In the genomic region with DNA sequence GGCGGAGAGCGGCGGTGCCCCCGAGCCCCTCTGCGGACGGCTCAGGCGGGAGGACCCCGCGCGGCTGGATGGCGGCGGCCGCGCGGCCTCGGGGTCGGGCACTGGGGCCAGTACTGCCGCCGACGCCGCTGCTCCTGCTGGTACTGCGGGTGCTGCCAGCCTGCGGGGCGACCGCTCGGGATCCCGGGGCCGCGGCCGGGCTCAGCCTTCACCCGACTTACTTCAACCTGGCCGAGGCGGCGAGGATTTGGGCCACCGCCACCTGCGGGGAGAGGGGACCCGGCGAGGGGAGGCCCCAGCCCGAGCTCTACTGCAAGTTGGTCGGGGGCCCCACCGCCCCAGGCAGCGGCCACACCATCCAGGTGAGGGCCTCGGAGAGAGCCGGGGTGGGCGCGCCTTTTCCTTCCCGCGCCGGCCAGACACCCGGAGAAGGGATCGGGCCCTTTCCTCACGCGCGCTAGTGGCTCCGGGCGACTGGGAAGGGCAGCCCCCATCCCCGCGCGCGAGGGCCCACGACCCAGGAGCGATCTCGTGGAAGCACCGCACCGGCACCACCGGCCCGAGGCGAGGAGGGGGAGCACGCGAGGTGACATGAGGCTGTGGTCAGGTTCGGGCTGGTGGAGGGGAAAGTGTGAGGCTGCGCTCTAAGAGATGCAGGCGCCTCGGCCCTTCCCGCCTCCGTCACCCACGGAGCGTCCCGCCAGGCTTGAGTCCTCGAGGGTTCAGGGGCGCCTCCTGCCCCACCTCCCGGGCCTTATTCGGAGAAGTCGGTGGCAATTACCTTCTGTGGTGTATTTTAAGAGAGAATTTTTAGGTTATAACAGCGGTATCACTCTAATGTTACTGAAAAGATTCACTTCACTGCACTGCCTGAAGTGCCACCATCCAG, we compare ENCODE assay signal across 8 cellular contexts. TPM values are rescaled to one million over a fixed set of nuclear protein-coding genes. Genes with fewer than 3 reads are reported as not detected.
DNase-seq lines count a peak whose midpoint lies in the region; ATAC-seq and TF ChIP-seq lines count a peak whose summit lies in the region.

No MANE protein-coding gene starts in this region.

- DNase-seq in SJSA1 (ENCODE audit: low read depth in 1 of 2, low spot score in 2 of 2) (no peak), uterus (peak; percentile 26 to 31), erythroblast (lab: John Stamatoyannopoulos, UW) (no peak), mucosa of gallbladder (ENCODE audit: low spot score) (no peak), GDM1 (lab: John Stamatoyannopoulos, UW) (no peak)

- peaks cover 40% of the 10 kb centered on the region for H3K27me3 ChIP-seq in SJSA1 (replicated peaks)
- H3K27me3 ChIP-seq in ectodermal cell (ENCODE audit: control insufficient read depth, insufficient read depth, low read length, poor library complexity, severe bottlenecking): peaks cover 53% of the 10 kb centered on the region
- peaks cover 10 to 19% of the 10 kb centered on the region in 2 donors for H3K27me3 ChIP-seq in muscle layer of colon (ENCODE audit: control insufficient read depth in 1 of 2, insufficient read depth in 2 of 2, low read length in 2 of 2)
- no peaks in the 10 kb centered on the region for H3K27me3 ChIP-seq in uterus

- H3K9me3 ChIP-seq in SJSA1 (replicated peaks) (peaks cover 5% of the 10 kb centered on the region; the same call in 1 of the 2 replicates), ectodermal cell (ENCODE audit: control insufficient read depth, low read length) (no peaks in the 10 kb centered on the region), muscle layer of colon (ENCODE audit: low read length) (no peaks in the 10 kb centered on the region), uterus (no peaks in the 10 kb centered on the region)

- WGBS in ectodermal cell, 2 experiments: 3% methylated on average over 85 of the region's 85 CpGs

- H3K4me1 ChIP-seq in SJSA1 (replicated peaks) (peaks cover 14% of the 10 kb centered on the region), ectodermal cell (ENCODE audit: control insufficient read depth, insufficient read depth, low read length) (no peaks in the 10 kb centered on the region), muscle layer of colon (ENCODE audit: insufficient read depth, low read length) (peaks cover 8% of the 10 kb centered on the region), uterus (no peaks in the 10 kb centered on the region)

- no peak overlapping the region for H3K9ac ChIP-seq in muscle layer of colon (ENCODE audit: low read length)

- TF ChIP-seq POLR2A in uterus (IDR thresholded peaks at IDR 0.05) (no peak), erythroblast (IDR thresholded peaks at IDR 0.05; ENCODE audit: low read length) (no peak)

- peak; percentile 19 for ATAC-seq in GM19463 (IDR thresholded peaks at IDR 0.05; ENCODE audit: unreplicated experiment)

- H3K36me3 ChIP-seq in SJSA1 (0 out of 2 replicates have a peak, but pooled peaks cover 3% of the 10 kb centered on the region), ectodermal cell (ENCODE audit: control insufficient read depth, insufficient read depth, low read length) (no peaks in the 10 kb centered on the region), muscle layer of colon (ENCODE audit: insufficient read depth, low read length) (no peaks in the 10 kb centered on the region), uterus (no peaks in the 10 kb centered on the region)

- H3K27ac ChIP-seq in SJSA1 (no peak overlapping the region), ectodermal cell (ENCODE audit: insufficient read depth, low read depth, low read length, poor library complexity, severe bottlenecking) (no peak overlapping the region), muscle layer of colon (ENCODE audit: low read depth, low read length) (no peak overlapping the region), uterus (peak overlapping the region; percentile 81 to 86)

- TF ChIP-seq CTCF in uterus (IDR thresholded peaks at IDR 0.05): no peak

- peak overlapping the region; percentile 27 for H3K4me3 ChIP-seq in SJSA1
- H3K4me3 ChIP-seq in ectodermal cell (ENCODE audit: insufficient read depth, low read depth, low read length): peak overlapping the region; percentile 28
- peak overlapping the region; percentile 23 to 57 for H3K4me3 ChIP-seq in muscle layer of colon (ENCODE audit: low read depth in 1 of 2, low read length in 2 of 2)
- H3K4me3 ChIP-seq in uterus: peak overlapping the region; percentile 57 to 58

- intact Hi-C loops in uterus (cut with DNase I; ENCODE audit: low total_unique reads): no loop called here

RNA-seq across cellular contexts. Expression of gene LAMA3, which starts 0.6 kb away (rescaled TPM):
- 0.25 and 0.61 TPM in 2 replicates for total RNA-seq in SJSA1 (2014; rRNA removed; shearing (Covaris generic))
- 0.19 TPM for polyA plus RNA-seq in ectodermal cell (2013, experiment 1 of 4)
- polyA plus RNA-seq in ectodermal cell (2013, experiment 2 of 4): 0.09 TPM
- polyA plus RNA-seq in ectodermal cell (2013, experiment 3 of 4): 0.16 TPM
- polyA plus RNA-seq in ectodermal cell (2013, experiment 4 of 4): 0.08 TPM
- total RNA-seq in uterus (10 to 100 TPM; 46.5 to 75.4 (median 57.4) TPM), mucosa of gallbladder (25.5 TPM)

RNA-seq across cellular contexts. Expression of gene ANKRD29, which starts 27.1 kb away (rescaled TPM):
- 0.34 TPM in 1 of 2 replicates, not detected in the other for total RNA-seq in SJSA1 (2014; rRNA removed; shearing (Covaris generic))
- polyA plus RNA-seq in ectodermal cell (2013, experiment 1 of 4): 1.2 TPM
- 1.3 TPM for polyA plus RNA-seq in ectodermal cell (2013, experiment 2 of 4)
- 1.3 TPM for polyA plus RNA-seq in ectodermal cell (2013, experiment 3 of 4)
- 1.2 TPM for polyA plus RNA-seq in ectodermal cell (2013, experiment 4 of 4)
- total RNA-seq in uterus: 10 to 100 TPM; 10.8 to 33.4 (median 15.9) TPM
- 3.1 TPM for total RNA-seq in mucosa of gallbladder

Comparison
In these comparisons a context has a peak if more than half of its experiments do, and no peak if none do; other contexts are left out.
1. DNase-seq: peak in uterus (2 of 2); none in SJSA1 (0 of 2), erythroblast (0 of 2), mucosa of gallbladder (single experiment) and GDM1 (single experiment).
2. H3K27ac ChIP-seq: peak in uterus (2 of 2); none in SJSA1 (single experiment), ectodermal cell (single experiment) and muscle layer of colon (single experiment).
3. RNA of gene LAMA3, which starts 0.6 kb away (total RNA-seq): 46.5 to 75.4 TPM in uterus and 25.5 TPM in mucosa of gallbladder (single experiment); 0.25 to 0.61 TPM in SJSA1; every median in the first group is over 10 times any median in the second.
4. Peak in every context shown above with its lines, with median percentiles within 50 percentile points of each other: H3K4me3 ChIP-seq.